Comparison of ENCODE assay signal across 23 cellular contexts in the genomic region with DNA sequence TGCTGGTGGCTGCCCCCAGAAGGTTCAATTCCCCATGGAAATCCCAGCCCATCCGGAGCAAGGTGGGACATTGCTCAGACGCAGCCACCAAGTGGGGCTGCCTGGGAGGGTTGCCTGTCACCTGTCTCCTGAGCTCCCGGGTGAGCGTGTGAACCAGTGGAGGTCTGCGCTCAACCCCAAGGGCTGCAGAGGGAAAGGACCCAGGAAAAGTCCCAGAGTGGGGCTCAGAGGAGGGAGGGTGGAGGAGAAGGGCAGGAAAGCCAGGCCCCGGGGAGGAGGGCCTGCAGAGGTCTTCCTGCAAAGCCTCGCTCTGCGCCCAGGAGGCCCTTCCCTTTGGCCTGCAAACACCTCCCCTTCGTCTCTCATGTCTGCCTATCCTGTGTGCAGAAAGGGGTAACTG.
"Had no signal": no experiment of that assay in that cellular context is flagged by ENCODE, and none has a peak within 500 bp of the region (broad histone marks: within the 10 kb centered on the region; RNA-seq: fewer than 3 reads in every experiment).

No MANE protein-coding gene starts in this region.

- H3K4me3 ChIP-seq: adrenal gland, Peyer's patch had no signal

- DNase-seq: activated CD4-positive, alpha-beta memory T cell treated with anti-CD3 and anti-CD28 coated beads for 36 hours; activated CD4-positive, alpha-beta T cell treated with anti-CD3 and anti-CD28 coated beads, Interleukin-2, amount 10 ng/mL, durations not matched to agents 7 days and 5 days; activated CD4-positive, CD25-positive, alpha-beta regulatory T cell; activated CD8-positive, alpha-beta memory T cell treated with anti-CD3 and anti-CD28 coated beads for 24 hours; activated gamma-delta T cell treated with Interleukin-2 at 50 U/mL for 16 hours; activated naive CD4-positive, alpha-beta T cell treated with anti-CD3 and anti-CD28 coated beads, Interleukin-2, amount 50 U/mL, for 16 hours; activated naive CD8-positive, alpha-beta T cell treated with anti-CD3 and anti-CD28 coated beads, Interleukin-2, amount 10 ng/mL, durations not matched to agents 7 days and 5 days; activated T-cell treated with anti-CD3 and anti-CD28 coated beads, Interleukin-2, amount 50 U/mL, for 4 hours; adrenal gland; anterior cingulate cortex; Karpas-422; MM.1S; NCI-H1105; NCI-H1436; NCI-H1694 treated with DMSO at 0.1 percent for 48 hours; NCI-H2081; NCI-H446; NCI-H524; Peyer's patch; SHP77 treated with DMSO at 0.1 percent for 48 hours; T-helper 17 cell; T-helper 9 cell had no signal

- ATAC-seq: activated T-cell treated with anti-CD3 and anti-CD28 coated beads, Interleukin-2, amount 50 U/mL, for 4 hours; T-helper 17 cell had no signal

- H3K36me3 ChIP-seq: adrenal gland had no signal

- H3K27me3 ChIP-seq: adrenal gland, Peyer's patch had no signal

- H3K9me3 ChIP-seq: adrenal gland, Peyer's patch had no signal

- H3K27ac ChIP-seq: VCaP had no signal
